In genomic region chr13:37640499-37640898, GRCh38 we compare ENCODE assay signal across 10 cellular contexts. TPM values are rescaled to one million over a fixed set of nuclear protein-coding genes. Genes with fewer than 3 reads are reported as not detected.
DNase-seq lines count a peak whose midpoint lies in the region; ATAC-seq, FAIRE-seq and TF ChIP-seq lines count a peak whose summit lies in the region.
"Had no signal": no experiment of that assay in that cellular context is flagged by ENCODE, and none has a peak within 500 bp of the region (broad histone marks: within the 10 kb centered on the region; RNA-seq: fewer than 3 reads in every experiment).

No MANE protein-coding gene starts in this region.

- H3K4me3 ChIP-seq in cardiac muscle cell: no peak overlapping the region
- H3K4me3 ChIP-seq in SJCRH30: no peak overlapping the region
- H3K4me3 ChIP-seq in foreskin fibroblast (ENCODE audit: low read depth in 1 of 2, low read length in 2 of 2): no peak overlapping the region

- H3K27ac ChIP-seq in cardiac muscle cell (no peak overlapping the region), SJCRH30 (no peak overlapping the region)

- H3K9me3 ChIP-seq in cardiac muscle cell (ENCODE audit: low read depth) (no peaks in the 10 kb centered on the region), SJCRH30 (replicated peaks) (no peaks in the 10 kb centered on the region)

- no peak for FAIRE-seq in urothelium cell line (lab: Jason Lieb, UNC)

- no peaks in the 10 kb centered on the region for H3K27me3 ChIP-seq in cardiac muscle cell
- no peaks in the 10 kb centered on the region; the same call in 1 of the 2 replicates for H3K27me3 ChIP-seq in SJCRH30

- ATAC-seq in left ventricle myocardium superior: no peak
- ATAC-seq in HG02885 (IDR thresholded peaks at IDR 0.05; ENCODE audit: poor library complexity, unreplicated experiment): no peak
- ATAC-seq: stimulated activated memory B cell treated with anti-CD40 and anti-IgM and Interleukin-4, amounts not matched to agents 10 μg/mL and 1 μg/mL and 100 μg/mL, for 72 hours had no signal

- DNase-seq in cardiac muscle cell (ENCODE audit: low read depth in 1 of 2, low spot score in 1 of 2): peak; percentile 46 to 89
- DNase-seq in left ventricle myocardium superior: no peak
- DNase-seq in SJCRH30: peak; percentile 30 to 63
- peak; percentile 65 to 86 for DNase-seq in foreskin fibroblast
- DNase-seq in urothelium cell line (ENCODE audit: low spot score): peak; percentile 12
- DNase-seq in activated naive CD4-positive, alpha-beta T cell treated with Interleukin-2 at 50 U/mL for 16 hours: no peak
- no peak for DNase-seq in posterior vena cava (ENCODE audit: low spot score)
- DNase-seq: NCI-H2227 treated with DMSO at 0.1 percent for 48 hours had no signal

- no peaks in the 10 kb centered on the region for H3K36me3 ChIP-seq in cardiac muscle cell
- no peaks in the 10 kb centered on the region for H3K36me3 ChIP-seq in SJCRH30

- peaks cover 7% of the 10 kb centered on the region for H3K4me1 ChIP-seq in cardiac muscle cell (ENCODE audit: low read depth)
- no peaks in the 10 kb centered on the region for H3K4me1 ChIP-seq in SJCRH30

- TF ChIP-seq CTCF in cardiac muscle cell (IDR thresholded peaks at IDR 0.05; ENCODE audit: low read depth, low read length) (peak; percentile 74), foreskin fibroblast (IDR thresholded peaks at IDR 0.05; ENCODE audit: low read depth, low read length) (peak; percentile 61)

- intact Hi-C loops in left ventricle myocardium superior (cut with micrococcal nuclease): no loop called here
- intact Hi-C loops in posterior vena cava (cut with DNase I): no loop called here

RNA-seq across cellular contexts. Expression of gene POSTN, which starts 41.9 kb away (rescaled TPM):
- total RNA-seq in cardiac muscle cell (5.1 and 8.4 TPM in 2 replicates), left ventricle myocardium superior (6.9 TPM), posterior vena cava (100 to 1,000 TPM in 1 of 2 donors, 10 to 100 TPM in 1; 27.8 to 110 TPM)
- polyA plus RNA-seq in cardiac muscle cell: 4.0 and 5.0 TPM in 2 replicates
- 0.04 TPM in 1 of 2 replicates, not detected in the other for total RNA-seq in SJCRH30 (2014; rRNA removed; shearing (Covaris generic))

Comparison
In these comparisons a context has a peak if more than half of its experiments do, and no peak if none do; other contexts are left out.
1. DNase-seq: peak in cardiac muscle cell (2 of 2), SJCRH30 (2 of 2), foreskin fibroblast (2 of 2) and urothelium cell line (single experiment); none in left ventricle myocardium superior (single experiment), activated naive CD4-positive, alpha-beta T cell treated with Interleukin-2 at 50 U/mL for 16 hours (single experiment) and posterior vena cava (single experiment).